11 cellular contexts compared by ENCODE assay signal in genomic region chr17:72125226-72125651, GRCh38. TPM values are rescaled to one million over a fixed set of nuclear protein-coding genes. Genes with fewer than 3 reads are reported as not detected.
A peak's percentile ranks its signal among the peaks of the same experiment; 100 is the strongest.
DNase-seq lines count a peak whose midpoint lies in the region; ATAC-seq and TF ChIP-seq lines count a peak whose summit lies in the region.
"Had no signal": no experiment of that assay in that cellular context is flagged by ENCODE, and none has a peak within 500 bp of the region (broad histone marks: within the 10 kb centered on the region; RNA-seq: fewer than 3 reads in every experiment).

No MANE protein-coding gene starts in this region.

- H3K27ac ChIP-seq in heart left ventricle (peak overlapping the region in 7 of 12 donors; percentile 3 to 98 (median 74)), mesenchymal stem cell (ENCODE audit: low read length, poor library complexity, severe bottlenecking) (no peak overlapping the region), transverse colon (peak overlapping the region; percentile 42 to 88 (median 87))
- H3K27ac ChIP-seq: upper lobe of right lung had no signal

- no peak overlapping the region for H3K27ac Mint-ChIP-seq in WTC11
- no peak overlapping the region for H3K27ac Mint-ChIP-seq in activated naive CD8-positive, alpha-beta T cell treated with anti-CD3 and anti-CD28 coated beads, Interleukin-2, amount 50 U/mL, for 24 hours
- H3K27ac Mint-ChIP-seq: activated naive CD4-positive, alpha-beta T cell treated with anti-CD3 and anti-CD28 coated beads for 36 hours had no signal

- H3K4me3 ChIP-seq in heart left ventricle: peak overlapping the region in 7 of 12 donors; percentile 35 to 94 (median 83)
- peak overlapping the region in 1 of 2 experiments; percentile 61 for H3K4me3 ChIP-seq in mesenchymal stem cell (ENCODE audit: insufficient read depth in 1 of 2, low read depth in 1 of 2, low read length in 2 of 2)
- no peak overlapping the region for H3K4me3 ChIP-seq in transverse colon
- H3K4me3 ChIP-seq: upper lobe of right lung had no signal

- no peak for DNase-seq in heart left ventricle
- DNase-seq in cardiac septum (ENCODE audit: low spot score): no peak
- peak; percentile 21 for DNase-seq in WTC11 (ENCODE audit: low spot score)
- peak; percentile 13 for DNase-seq in mesenchymal stem cell
- peak; percentile 21 for DNase-seq in transverse colon
- DNase-seq in activated naive CD8-positive, alpha-beta T cell treated with anti-CD3 and anti-CD28 coated beads, Interleukin-2, amount 50 U/mL, for 24 hours: no peak
- no peak for DNase-seq in germinal center (ENCODE audit: low spot score)
- DNase-seq: activated naive CD4-positive, alpha-beta T cell treated with anti-CD3 and anti-CD28 coated beads for 36 hours; upper lobe of right lung had no signal

- H3K4me2 ChIP-seq in mesenchymal stem cell (ENCODE audit: low read length, poor library complexity, severe bottlenecking): no peak overlapping the region

- no peak overlapping the region for H2AK5ac ChIP-seq in mesenchymal stem cell (ENCODE audit: low read length, severe bottlenecking)

- H3K4me1 Mint-ChIP-seq in WTC11: peaks cover 45% of the 10 kb centered on the region
- peaks cover 7% of the 10 kb centered on the region for H3K4me1 Mint-ChIP-seq in activated naive CD8-positive, alpha-beta T cell treated with anti-CD3 and anti-CD28 coated beads, Interleukin-2, amount 50 U/mL, for 24 hours

- H2AFZ ChIP-seq in mesenchymal stem cell (ENCODE audit: low read depth, low read length): no peak overlapping the region

- no peak for TF ChIP-seq EP300 in transverse colon (IDR thresholded peaks at IDR 0.05; ENCODE audit: low read depth)

- TF ChIP-seq CTCF in heart left ventricle (IDR thresholded peaks at IDR 0.05) (no peak), WTC11 (IDR thresholded peaks at IDR 0.05) (no peak), transverse colon (IDR thresholded peaks at IDR 0.05) (no peak)

- H3K79me1 ChIP-seq in mesenchymal stem cell (replicated peaks; ENCODE audit: low read length, poor library complexity, severe bottlenecking): peaks cover 1% of the 10 kb centered on the region

- H3K4me1 ChIP-seq in heart left ventricle: peaks cover 0 to 47% (median 8%) of the 10 kb centered on the region in 12 donors
- peaks cover 15% of the 10 kb centered on the region for H3K4me1 ChIP-seq in mesenchymal stem cell (ENCODE audit: control insufficient read depth, insufficient read depth, low read depth, low read length)
- peaks cover 0 to 38% (median 20%) of the 10 kb centered on the region in 4 donors for H3K4me1 ChIP-seq in transverse colon

- no peak overlapping the region for H2BK15ac ChIP-seq in mesenchymal stem cell (ENCODE audit: low read depth, poor library complexity, severe bottlenecking)

- H3K18ac ChIP-seq in mesenchymal stem cell (ENCODE audit: low read depth in 1 of 2, low read length in 2 of 2): no peak overlapping the region

- H3K36me3 ChIP-seq in heart left ventricle (peaks cover 0 to 23% (median 2%) of the 10 kb centered on the region in 9 donors), mesenchymal stem cell (ENCODE audit: control insufficient read depth in 1 of 2, insufficient read depth in 2 of 2, low read depth in 1 of 2, low read length in 2 of 2) (peaks cover 19 to 22% of the 10 kb centered on the region in 2 experiments), transverse colon (no peaks in the 10 kb centered on the region)
- H3K36me3 ChIP-seq: upper lobe of right lung had no signal

- in situ Hi-C loops in transverse colon (cut with MboI; ENCODE audit: low pct_ligation_motif_present in 1 of 4, low pct_unique_long_range_greater_than_20kb in 1 of 4, low sequenced_read_pairs in 3 of 4): loop anchor here in 3 of 4 donors (25.0 kb wide), 2 partner anchors 287 to 412 kb away; no protein-coding TSS in a partner anchor

- no peak overlapping the region for H3K4me3 Mint-ChIP-seq in WTC11
- H3K4me3 Mint-ChIP-seq in activated naive CD8-positive, alpha-beta T cell treated with anti-CD3 and anti-CD28 coated beads, Interleukin-2, amount 50 U/mL, for 24 hours: no peak overlapping the region
- H3K4me3 Mint-ChIP-seq: activated naive CD4-positive, alpha-beta T cell treated with anti-CD3 and anti-CD28 coated beads for 36 hours had no signal

- H3K27me3 Mint-ChIP-seq in WTC11 (ENCODE audit: low read depth): peaks cover 13% of the 10 kb centered on the region
- peaks cover 46% of the 10 kb centered on the region for H3K27me3 Mint-ChIP-seq in activated naive CD8-positive, alpha-beta T cell treated with anti-CD3 and anti-CD28 coated beads, Interleukin-2, amount 50 U/mL, for 24 hours

- H3K36me3 Mint-ChIP-seq in WTC11: peaks cover 7% of the 10 kb centered on the region
- H3K36me3 Mint-ChIP-seq in activated naive CD8-positive, alpha-beta T cell treated with anti-CD3 and anti-CD28 coated beads, Interleukin-2, amount 50 U/mL, for 24 hours (ENCODE audit: low read depth): peaks cover 6% of the 10 kb centered on the region

- CTCF ChIA-PET in WTC11 (lab: Charles Lee): interaction anchor here (2.0 kb wide), 1 partner anchor 414 kb away, joined by 7 read pairs; no protein-coding TSS in a partner anchor

- intact Hi-C loops in heart left ventricle (cut with DNase I): loop anchor here in 3 of 10 donors (5.0 to 10.0 kb wide), 3 partner anchors 62 to 390 kb away; no protein-coding TSS in a partner anchor
- intact Hi-C loops in cardiac septum (cut with DNase I): loop anchor here (10.0 kb wide), 2 partner anchors 310 to 390 kb away; no protein-coding TSS in a partner anchor
- intact Hi-C loops in transverse colon (cut with DNase I; ENCODE audit: low total_unique reads): no loop called here

- H4K91ac ChIP-seq in mesenchymal stem cell (ENCODE audit: low read length): no peak overlapping the region

- ATAC-seq in heart left ventricle (no peak), WTC11 (no peak), HG02884 (IDR thresholded peaks at IDR 0.05; ENCODE audit: unreplicated experiment) (no peak)
- ATAC-seq in activated naive CD8-positive, alpha-beta T cell treated with anti-CD3 and anti-CD28 coated beads, Interleukin-2, amount 50 U/mL, for 24 hours: no peak
- ATAC-seq: upper lobe of right lung had no signal

- peaks cover 0 to 46% (median 14%) of the 10 kb centered on the region in 9 donors for H3K27me3 ChIP-seq in heart left ventricle
- no peaks in the 10 kb centered on the region for H3K27me3 ChIP-seq in mesenchymal stem cell (ENCODE audit: control insufficient read depth in 1 of 2, insufficient read depth in 1 of 2, low read length in 2 of 2)
- peaks cover 40% of the 10 kb centered on the region for H3K27me3 ChIP-seq in transverse colon

- H4K8ac ChIP-seq in mesenchymal stem cell (ENCODE audit: low read length): no peak overlapping the region

- WGBS in heart left ventricle, 4 donors: 45 to 73% (median 54%) methylated on average over 4 of the region's 4 CpGs
- 35% methylated on average over 1 of the region's 4 CpGs for WGBS in mesenchymal stem cell
- WGBS in transverse colon (ENCODE audit: low coverage in 1 of 2), 2 donors: 22 to 54% methylated on average over 4 of the region's 4 CpGs

- H2BK5ac ChIP-seq in mesenchymal stem cell (ENCODE audit: low read depth, low read length, poor library complexity, severe bottlenecking): no peak overlapping the region

- TF ChIP-seq POLR2A in heart left ventricle (IDR thresholded peaks at IDR 0.05) (no peak), transverse colon (IDR thresholded peaks at IDR 0.05) (no peak)

- H3K14ac ChIP-seq in mesenchymal stem cell (ENCODE audit: low read length in 2 of 2): no peak overlapping the region

- H2BK12ac ChIP-seq in mesenchymal stem cell (ENCODE audit: low read length in 2 of 2): no peak overlapping the region

- H3K4ac ChIP-seq in mesenchymal stem cell (ENCODE audit: low read depth in 1 of 2, low read length in 2 of 2): no peak overlapping the region

- H3K23ac ChIP-seq in mesenchymal stem cell (ENCODE audit: low read length in 2 of 2): no peak overlapping the region

- no peaks in the 10 kb centered on the region for H3K9me3 ChIP-seq in heart left ventricle
- no peaks in the 10 kb centered on the region for H3K9me3 ChIP-seq in mesenchymal stem cell (ENCODE audit: control insufficient read depth, low read length)
- no peaks in the 10 kb centered on the region for H3K9me3 ChIP-seq in transverse colon
- H3K9me3 ChIP-seq: upper lobe of right lung had no signal

- POLR2A ChIA-PET in WTC11 (lab: Charles Lee): no interaction called here

- H2BK120ac ChIP-seq in mesenchymal stem cell (ENCODE audit: low read depth, low read length): no peak overlapping the region

- peak overlapping the region; percentile 69 for H3K9ac ChIP-seq in mesenchymal stem cell (ENCODE audit: low read length)

- H3K9me3 Mint-ChIP-seq in WTC11: no peaks in the 10 kb centered on the region
- peaks cover 6% of the 10 kb centered on the region for H3K9me3 Mint-ChIP-seq in activated naive CD8-positive, alpha-beta T cell treated with anti-CD3 and anti-CD28 coated beads, Interleukin-2, amount 50 U/mL, for 24 hours
- H3K9me3 Mint-ChIP-seq: activated naive CD4-positive, alpha-beta T cell treated with anti-CD3 and anti-CD28 coated beads for 36 hours had no signal

TF ChIP-seq in WTC11, 78 proteins besides CTCF, POLR2A, EP300 and RAD21 (continues in another document):
- no peak for TF ChIP-seq ZNF396 (CRISPR knock-in tag; IDR thresholded peaks at IDR 0.05; ENCODE audit: borderline replicate concordance)
- peak; percentile 54; the same call in 1 of the 2 replicates for TF ChIP-seq GABPB1 (CRISPR knock-in tag; IDR thresholded peaks at IDR 0.05)
- TF ChIP-seq GRHL2 (CRISPR knock-in tag; IDR thresholded peaks at IDR 0.05; ENCODE audit: insufficient replicate concordance, severe bottlenecking): no peak

RNA-seq across cellular contexts. Expression of gene SOX9, which starts 4.4 kb away (rescaled TPM):
- 10 to 100 TPM in 8 of 9 donors, 1 to 10 TPM in 1; 8.9 to 19.7 (median 13.7) TPM for total RNA-seq in heart left ventricle
- polyA plus RNA-seq in heart left ventricle: 10 to 100 TPM in 1 of 2 donors, 1 to 10 TPM in 1; 7.6 to 12.1 TPM
- 24.0 TPM for total RNA-seq in cardiac septum
- total RNA-seq in WTC11 (2021): 8.1 to 9.0 TPM (median 8.9 TPM) in 3 replicates
- polyA plus RNA-seq in mesenchymal stem cell (2013, experiment 1 of 2): 7.6 TPM
- 7.2 TPM for polyA plus RNA-seq in mesenchymal stem cell (2013, experiment 2 of 2)
- total RNA-seq in transverse colon: 10 to 100 TPM; 35.2 to 55.7 (median 42.3) TPM
- total RNA-seq: activated naive CD4-positive, alpha-beta T cell treated with anti-CD3 and anti-CD28 coated beads for 36 hours; T-helper 2 cell treated with Interferon-gamma antibody and Interleukin-4, amounts not matched to agents 100 ng/mL and 5 ng/mL, for 36 hours had no signal

Comparison
In these comparisons a context has a peak if more than half of its experiments do, and no peak if none do; other contexts are left out.
1. DNase-seq: peak in WTC11 (single experiment), mesenchymal stem cell (single experiment) and transverse colon (single experiment); none in heart left ventricle (0 of 5), cardiac septum (single experiment), activated naive CD8-positive, alpha-beta T cell treated with anti-CD3 and anti-CD28 coated beads, Interleukin-2, amount 50 U/mL, for 24 hours (single experiment) and germinal center (single experiment).
2. H3K4me3 ChIP-seq: peak in heart left ventricle (7 of 12); none in transverse colon (0 of 4).